15 cellular contexts compared by ENCODE assay signal in the genomic region with DNA sequence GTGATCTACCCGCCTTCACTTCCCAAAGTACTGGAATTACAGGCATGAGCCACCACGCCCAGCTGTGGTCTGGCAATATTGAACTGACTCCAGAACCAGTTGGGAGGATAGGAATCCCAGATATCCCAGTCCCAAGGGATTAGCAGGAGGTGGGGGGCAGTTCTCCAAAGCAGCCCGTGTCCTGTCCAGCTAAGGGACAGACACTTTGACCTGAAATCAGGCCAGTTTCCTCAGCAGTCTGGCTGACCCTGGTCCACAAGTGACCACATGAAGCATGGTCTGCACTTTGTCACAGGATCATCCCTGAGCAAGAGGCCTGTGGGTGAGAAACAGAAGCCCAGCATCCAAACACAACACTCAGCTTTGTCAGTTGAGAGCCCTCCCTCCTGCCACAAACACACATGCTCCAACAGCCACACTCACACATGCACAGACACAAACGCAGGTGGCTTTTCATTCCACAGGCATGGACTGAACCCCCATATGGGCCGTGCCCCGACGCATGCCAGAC. TPM values are rescaled to one million over a fixed set of nuclear protein-coding genes. Genes with fewer than 3 reads are reported as not detected.
A peak's percentile ranks its signal among the peaks of the same experiment; 100 is the strongest.
DNase-seq lines count a peak whose midpoint lies in the region; ATAC-seq lines count a peak whose summit lies in the region.
"Had no signal": no experiment of that assay in that cellular context is flagged by ENCODE, and none has a peak within 500 bp of the region (broad histone marks: within the 10 kb centered on the region; RNA-seq: fewer than 3 reads in every experiment).

No MANE protein-coding gene starts in this region.

- H3K36me3 ChIP-seq in ACC112 (ENCODE audit: insufficient read depth, low read length): no peaks in the 10 kb centered on the region
- H3K36me3 ChIP-seq in effector memory CD4-positive, alpha-beta T cell (ENCODE audit: control insufficient read depth, insufficient read depth, low read length): no peaks in the 10 kb centered on the region

- H3K27me3 ChIP-seq in ACC112 (ENCODE audit: insufficient read depth, low read length): no peaks in the 10 kb centered on the region
- H3K27me3 ChIP-seq in effector memory CD4-positive, alpha-beta T cell (replicated peaks; ENCODE audit: control insufficient read depth, insufficient read depth, low read length, poor library complexity, severe bottlenecking): no peaks in the 10 kb centered on the region

- no peaks in the 10 kb centered on the region for H3K9me3 Mint-ChIP-seq in activated CD4-positive, alpha-beta memory T cell treated with anti-CD3 and anti-CD28 coated beads, Interleukin-2, amount 10 ng/mL, durations not matched to agents 7 days and 5 days
- H3K9me3 Mint-ChIP-seq in memory B cell: no peaks in the 10 kb centered on the region
- H3K9me3 Mint-ChIP-seq: activated T-helper 17 cell treated with anti-CD3 and anti-CD28 coated beads, Interleukin-2, amount 50 U/mL, for 72 hours; central memory CD8-positive, alpha-beta T cell had no signal

- H3K4me1 ChIP-seq in ACC112 (ENCODE audit: control insufficient read depth, insufficient read depth, low read length, unreplicated experiment): peaks cover 20% of the 10 kb centered on the region
- H3K4me1 ChIP-seq in effector memory CD4-positive, alpha-beta T cell (ENCODE audit: control insufficient read depth, insufficient read depth, low read length, poor library complexity, severe bottlenecking): peaks cover 10% of the 10 kb centered on the region

- H3K27ac Mint-ChIP-seq in activated CD4-positive, alpha-beta memory T cell treated with anti-CD3 and anti-CD28 coated beads, Interleukin-2, amount 10 ng/mL, durations not matched to agents 7 days and 5 days: peak overlapping the region; percentile 21
- peak overlapping the region; percentile 19 for H3K27ac Mint-ChIP-seq in memory B cell
- H3K27ac Mint-ChIP-seq: activated T-helper 17 cell treated with anti-CD3 and anti-CD28 coated beads, Interleukin-2, amount 50 U/mL, for 72 hours had no signal

- peaks cover 20% of the 10 kb centered on the region for H3K36me3 Mint-ChIP-seq in activated CD4-positive, alpha-beta memory T cell treated with anti-CD3 and anti-CD28 coated beads, Interleukin-2, amount 10 ng/mL, durations not matched to agents 7 days and 5 days (ENCODE audit: low read depth)
- H3K36me3 Mint-ChIP-seq in memory B cell: no peaks in the 10 kb centered on the region

- CTCF ChIA-PET in activated CD4-positive, alpha-beta memory T cell treated with anti-CD3 and anti-CD28 coated beads, Interleukin-2, amount 10 ng/mL, durations not matched to agents 7 days and 5 days (lab: Charles Lee): interaction anchor here (0.6 to 0.8 kb wide), 3 partner anchors 18 to 300 kb away, joined by 3 read pairs; no protein-coding TSS in a partner anchor

- DNase-seq in ELF-1 (ENCODE audit: low read depth, low spot score): peak; percentile 37
- DNase-seq in activated CD4-positive, alpha-beta memory T cell treated with anti-CD3 and anti-CD28 coated beads, Interleukin-2, amount 10 ng/mL, durations not matched to agents 7 days and 5 days: no peak
- DNase-seq in memory B cell (ENCODE audit: low spot score in 2 of 2): no peak
- DNase-seq in 8988T: no peak
- no peak for DNase-seq in effector memory CD4-positive, alpha-beta T cell
- no peak for DNase-seq in caudate nucleus (lab: John Stamatoyannopoulos, UW)
- DNase-seq: erythroblast; Right ventricle myocardium superior; stimulated activated CD4-positive, alpha-beta T cell treated with anti-CD3 and anti-CD28 coated beads, Interleukin-2, amount 100 ng/mL, for 48 hours; stimulated activated naive CD8-positive, alpha-beta T cell treated with anti-CD3 and anti-CD28 coated beads, Interleukin-15, Interleukin-2, amounts not matched to agents 100 U/mL and 50 U/mL, for 24 hours had no signal

- POLR2A ChIA-PET in activated CD4-positive, alpha-beta memory T cell treated with anti-CD3 and anti-CD28 coated beads, Interleukin-2, amount 10 ng/mL, durations not matched to agents 7 days and 5 days (lab: Charles Lee): interaction anchor here (1.7 kb wide), 1 partner anchor 33 kb away, joined by 3 read pairs; the partner anchor contains the start of gene CLK2

- H3K4me1 Mint-ChIP-seq in activated CD4-positive, alpha-beta memory T cell treated with anti-CD3 and anti-CD28 coated beads, Interleukin-2, amount 10 ng/mL, durations not matched to agents 7 days and 5 days: peaks cover 27% of the 10 kb centered on the region
- H3K4me1 Mint-ChIP-seq in memory B cell: peaks cover 6% of the 10 kb centered on the region

- ATAC-seq in memory B cell (ENCODE audit: low read depth): no peak
- no peak for ATAC-seq in GM21447 (IDR thresholded peaks at IDR 0.05; ENCODE audit: unreplicated experiment)
- ATAC-seq: activated T-helper 17 cell treated with anti-CD3 and anti-CD28 coated beads, Interleukin-2, amount 50 U/mL, for 72 hours; stimulated activated naive CD8-positive, alpha-beta T cell treated with anti-CD3 and anti-CD28 coated beads, Interleukin-15, Interleukin-2, amounts not matched to agents 100 U/mL and 50 U/mL, for 24 hours had no signal

- no peaks in the 10 kb centered on the region for H3K9me3 ChIP-seq in effector memory CD4-positive, alpha-beta T cell (ENCODE audit: control insufficient read depth, low read length)

- H3K27ac ChIP-seq in ACC112 (ENCODE audit: low read depth, low read length) (no peak overlapping the region), caudate nucleus (ENCODE audit: low read depth, low read length) (no peak overlapping the region)
- H3K27ac ChIP-seq in effector memory CD4-positive, alpha-beta T cell (ENCODE audit: insufficient read depth, low read length, poor library complexity, severe bottlenecking): no peak overlapping the region

- H2AFZ ChIP-seq in ACC112 (ENCODE audit: low read length, unreplicated experiment): peak overlapping the region; percentile 3

- H3K79me2 ChIP-seq in ACC112 (ENCODE audit: control insufficient read depth, insufficient read depth, low read length, unreplicated experiment): peaks cover 22% of the 10 kb centered on the region

- H3K4me3 Mint-ChIP-seq in activated CD4-positive, alpha-beta memory T cell treated with anti-CD3 and anti-CD28 coated beads, Interleukin-2, amount 10 ng/mL, durations not matched to agents 7 days and 5 days: no peak overlapping the region
- H3K4me3 Mint-ChIP-seq in memory B cell: peak overlapping the region; percentile 4
- H3K4me3 Mint-ChIP-seq: activated T-helper 17 cell treated with anti-CD3 and anti-CD28 coated beads, Interleukin-2, amount 50 U/mL, for 72 hours; central memory CD8-positive, alpha-beta T cell had no signal

- H3K27me3 Mint-ChIP-seq in activated CD4-positive, alpha-beta memory T cell treated with anti-CD3 and anti-CD28 coated beads, Interleukin-2, amount 10 ng/mL, durations not matched to agents 7 days and 5 days: no peaks in the 10 kb centered on the region
- no peaks in the 10 kb centered on the region for H3K27me3 Mint-ChIP-seq in memory B cell
- H3K27me3 Mint-ChIP-seq: activated T-helper 17 cell treated with anti-CD3 and anti-CD28 coated beads, Interleukin-2, amount 50 U/mL, for 72 hours; central memory CD8-positive, alpha-beta T cell had no signal

- H3K4me3 ChIP-seq in ACC112 (ENCODE audit: low read depth, low read length): no peak overlapping the region
- no peak overlapping the region for H3K4me3 ChIP-seq in effector memory CD4-positive, alpha-beta T cell (ENCODE audit: insufficient read depth, low read depth, low read length, poor library complexity, severe bottlenecking)

RNA-seq across cellular contexts. Expression of gene FDPS, which starts 2.7 kb away (rescaled TPM):
- 100 to 1,000 TPM; 350 to 352 TPM for total RNA-seq in activated CD4-positive, alpha-beta memory T cell treated with anti-CD3 and anti-CD28 coated beads, Interleukin-2, amount 10 ng/mL, durations not matched to agents 7 days and 5 days

RNA-seq across cellular contexts. Expression of gene PKLR, which starts 4.7 kb away (rescaled TPM):
- not detected for total RNA-seq in activated CD4-positive, alpha-beta memory T cell treated with anti-CD3 and anti-CD28 coated beads, Interleukin-2, amount 10 ng/mL, durations not matched to agents 7 days and 5 days
- total RNA-seq: activated T-helper 17 cell treated with anti-CD3 and anti-CD28 coated beads, Interleukin-2, amount 50 U/mL, for 72 hours; NCI-H460; Right ventricle myocardium superior had no signal

RNA-seq across cellular contexts. Expression of gene RUSC1, which starts 14.8 kb away (rescaled TPM):
- total RNA-seq in activated CD4-positive, alpha-beta memory T cell treated with anti-CD3 and anti-CD28 coated beads, Interleukin-2, amount 10 ng/mL, durations not matched to agents 7 days and 5 days: 10 to 100 TPM; 24.6 to 26.2 TPM

RNA-seq across cellular contexts. Expression of gene HCN3, which starts 28.7 kb away (rescaled TPM):
- total RNA-seq in activated CD4-positive, alpha-beta memory T cell treated with anti-CD3 and anti-CD28 coated beads, Interleukin-2, amount 10 ng/mL, durations not matched to agents 7 days and 5 days: 1 to 10 TPM; 3.7 to 4.9 TPM

RNA-seq across cellular contexts. Expression of gene CLK2, which starts 32.6 kb away (rescaled TPM):
- 10 to 100 TPM; 78.0 to 82.0 TPM for total RNA-seq in activated CD4-positive, alpha-beta memory T cell treated with anti-CD3 and anti-CD28 coated beads, Interleukin-2, amount 10 ng/mL, durations not matched to agents 7 days and 5 days
